ENCODE assay signal across 18 cellular contexts in genomic region chr16:70301121-70301520, GRCh38. TPM values are rescaled to one million over a fixed set of nuclear protein-coding genes. Genes with fewer than 3 reads are reported as not detected.
DNase-seq lines count a peak whose midpoint lies in the region; ATAC-seq and TF ChIP-seq lines count a peak whose summit lies in the region.
"Had no signal": no experiment of that assay in that cellular context is flagged by ENCODE, and none has a peak within 500 bp of the region (broad histone marks: within the 10 kb centered on the region; RNA-seq: fewer than 3 reads in every experiment).

No MANE protein-coding gene starts in this region.

- no peak for ATAC-seq in natural killer cell treated with Interleukin-12 subunit alpha and Interleukin-12 subunit beta and Interleukin-15 and Interleukin-18, amount 100 ng/mL, for 72 hours
- ATAC-seq in lower lobe of right lung (no peak), GM21390 (IDR thresholded peaks at IDR 0.05; ENCODE audit: unreplicated experiment) (no peak)

- H3K36me3 ChIP-seq in Caco-2 (ENCODE audit: control insufficient read depth, insufficient read depth, low read length) (peaks cover 1% of the 10 kb centered on the region), lower lobe of right lung (no peaks in the 10 kb centered on the region)

- H3K4me3 ChIP-seq in Caco-2 (ENCODE audit: low read depth, low read length) (no peak overlapping the region), lower lobe of right lung (no peak overlapping the region)
- H3K4me3 ChIP-seq: esophagus squamous epithelium, left ventricle myocardium inferior had no signal

- intact Hi-C loops in Caco-2 (cut with micrococcal nuclease; ENCODE audit: unreplicated experiment), result no loop called here
- intact Hi-C loops in activated T-helper 2 cell treated with anti-CD3 and anti-CD28 coated beads, Interferon-gamma antibody, Interleukin-2, Interleukin-4, amounts not matched to agents 10 μg/mL and 5 μg/mL and 100 μg/mL, durations not matched to agents 14 hours and 24 hours and 36 hours (cut with micrococcal nuclease), result no loop called here
- intact Hi-C loops in lower lobe of right lung (cut with DNase I), result no loop called here

- POLR2A ChIA-PET in Caco-2 (lab: Charles Lee), result interaction anchor here (0.6 kb wide), 1 partner anchor 198 kb away, joined by 3 read pairs; no protein-coding TSS in a partner anchor

- H3K9me3 Mint-ChIP-seq in T-helper 1 cell treated with Interleukin-12 subunit alpha and Interleukin-12 subunit beta and Interleukin-4 antibody, amounts not matched to agents 30 μg/mL and 1 μg/mL, for 36 hours, result peaks cover 11% of the 10 kb centered on the region
- H3K9me3 Mint-ChIP-seq in Caco-2 (ENCODE audit: unreplicated experiment), result peaks cover 23% of the 10 kb centered on the region
- peaks cover 11% of the 10 kb centered on the region for H3K9me3 Mint-ChIP-seq in activated T-helper 2 cell treated with anti-CD3 and anti-CD28 coated beads, Interferon-gamma antibody, Interleukin-2, Interleukin-4, amounts not matched to agents 10 μg/mL and 5 μg/mL and 100 μg/mL, durations not matched to agents 14 hours and 24 hours and 36 hours
- H3K9me3 Mint-ChIP-seq in natural killer cell treated with Interleukin-12 subunit alpha and Interleukin-12 subunit beta and Interleukin-15 and Interleukin-18, amount 100 ng/mL, for 72 hours, result peaks cover 3% of the 10 kb centered on the region

- H3K4me1 ChIP-seq in Caco-2 (peaks cover 7% of the 10 kb centered on the region; the same call in 1 of the 2 replicates), lower lobe of right lung (peaks cover 14% of the 10 kb centered on the region)
- H3K4me1 ChIP-seq: BE2C had no signal

- H3K27ac ChIP-seq in lower lobe of right lung, result no peak overlapping the region
- H3K27ac ChIP-seq: 22Rv1, esophagus squamous epithelium, left ventricle myocardium inferior, WERI-Rb-1 had no signal

- H3K4me1 Mint-ChIP-seq in T-helper 1 cell treated with Interleukin-12 subunit alpha and Interleukin-12 subunit beta and Interleukin-4 antibody, amounts not matched to agents 30 μg/mL and 1 μg/mL, for 36 hours (ENCODE audit: low read depth), result peaks cover 39% of the 10 kb centered on the region
- peaks cover 30% of the 10 kb centered on the region for H3K4me1 Mint-ChIP-seq in Caco-2 (ENCODE audit: low read depth, unreplicated experiment)
- H3K4me1 Mint-ChIP-seq in activated T-helper 2 cell treated with anti-CD3 and anti-CD28 coated beads, Interferon-gamma antibody, Interleukin-2, Interleukin-4, amounts not matched to agents 10 μg/mL and 5 μg/mL and 100 μg/mL, durations not matched to agents 14 hours and 24 hours and 36 hours (ENCODE audit: low read depth), result peaks cover 33% of the 10 kb centered on the region
- peaks cover 26 to 44% of the 10 kb centered on the region in 2 donors for H3K4me1 Mint-ChIP-seq in natural killer cell treated with Interleukin-12 subunit alpha and Interleukin-12 subunit beta and Interleukin-15 and Interleukin-18, amount 100 ng/mL, for 72 hours (ENCODE audit: low read depth in 2 of 2)

- CTCF ChIA-PET in Caco-2 (lab: Charles Lee), result interaction anchor here (0.7 kb wide), 1 partner anchor 212 kb away, joined by 3 read pairs; no protein-coding TSS in a partner anchor

- H3K27me3 ChIP-seq in Caco-2 (replicated peaks; ENCODE audit: control insufficient read depth, insufficient read depth, low read length) (no peaks in the 10 kb centered on the region), lower lobe of right lung (ENCODE audit: low read depth) (no peaks in the 10 kb centered on the region)
- H3K27me3 ChIP-seq: BE2C, esophagus squamous epithelium had no signal

- BruUV-seq in Caco-2 (replicated peaks; lab: Mats Ljungman, UMichigan), result no TSS peak

- DNase-seq in T-helper 1 cell (no peak), Caco-2 (no peak), lower lobe of right lung (no peak), DMS153 (lab: John Stamatoyannopoulos, UW) (no peak)
- no peak for DNase-seq in activated T-helper 2 cell treated with anti-CD3 and anti-CD28 coated beads, Interferon-gamma antibody, Interleukin-2, Interleukin-4, amounts not matched to agents 10 μg/mL and 5 μg/mL and 100 μg/mL, durations not matched to agents 14 hours and 24 hours and 36 hours (ENCODE audit: low spot score)
- DNase-seq in natural killer cell treated with Interleukin-12 subunit alpha and Interleukin-12 subunit beta and Interleukin-15 and Interleukin-18, amount 100 ng/mL, for 72 hours (ENCODE audit: low spot score), result no peak
- DNase-seq: BE2C; esophagus squamous epithelium; Kasumi-1; left ventricle myocardium inferior; NCI-H1105; NCI-H510A treated with DMSO at 0.1 percent for 48 hours; small intestine; stimulated activated CD4-positive, alpha-beta T cell treated with anti-CD3 and anti-CD28 coated beads, Interleukin-4, amount 100 ng/mL, for 4 hours; WERI-Rb-1 had no signal

- H3K9me3 ChIP-seq in Caco-2 (peaks cover 8% of the 10 kb centered on the region), lower lobe of right lung (peaks cover 10% of the 10 kb centered on the region)
- H3K9me3 ChIP-seq: BE2C had no signal

- no peaks in the 10 kb centered on the region for H3K27me3 Mint-ChIP-seq in T-helper 1 cell treated with Interleukin-12 subunit alpha and Interleukin-12 subunit beta and Interleukin-4 antibody, amounts not matched to agents 30 μg/mL and 1 μg/mL, for 36 hours (ENCODE audit: low read depth)
- no peaks in the 10 kb centered on the region for H3K27me3 Mint-ChIP-seq in Caco-2 (ENCODE audit: insufficient read depth, unreplicated experiment)
- H3K27me3 Mint-ChIP-seq in activated T-helper 2 cell treated with anti-CD3 and anti-CD28 coated beads, Interferon-gamma antibody, Interleukin-2, Interleukin-4, amounts not matched to agents 10 μg/mL and 5 μg/mL and 100 μg/mL, durations not matched to agents 14 hours and 24 hours and 36 hours (ENCODE audit: low read depth), result no peaks in the 10 kb centered on the region
- H3K27me3 Mint-ChIP-seq in natural killer cell treated with Interleukin-12 subunit alpha and Interleukin-12 subunit beta and Interleukin-15 and Interleukin-18, amount 100 ng/mL, for 72 hours, result no peaks in the 10 kb centered on the region

- H3K4me3 Mint-ChIP-seq in T-helper 1 cell treated with Interleukin-12 subunit alpha and Interleukin-12 subunit beta and Interleukin-4 antibody, amounts not matched to agents 30 μg/mL and 1 μg/mL, for 36 hours, result peak overlapping the region; percentile 96
- H3K4me3 Mint-ChIP-seq in Caco-2 (ENCODE audit: unreplicated experiment), result peak overlapping the region; percentile 97
- peak overlapping the region; percentile 87 for H3K4me3 Mint-ChIP-seq in activated T-helper 2 cell treated with anti-CD3 and anti-CD28 coated beads, Interferon-gamma antibody, Interleukin-2, Interleukin-4, amounts not matched to agents 10 μg/mL and 5 μg/mL and 100 μg/mL, durations not matched to agents 14 hours and 24 hours and 36 hours (ENCODE audit: low read depth)
- H3K4me3 Mint-ChIP-seq in natural killer cell treated with Interleukin-12 subunit alpha and Interleukin-12 subunit beta and Interleukin-15 and Interleukin-18, amount 100 ng/mL, for 72 hours, result peak overlapping the region; percentile 87

- H3K27ac Mint-ChIP-seq in T-helper 1 cell treated with Interleukin-12 subunit alpha and Interleukin-12 subunit beta and Interleukin-4 antibody, amounts not matched to agents 30 μg/mL and 1 μg/mL, for 36 hours, result no peak overlapping the region
- H3K27ac Mint-ChIP-seq in Caco-2 (ENCODE audit: unreplicated experiment), result peak overlapping the region; percentile 99
- no peak overlapping the region for H3K27ac Mint-ChIP-seq in activated T-helper 2 cell treated with anti-CD3 and anti-CD28 coated beads, Interferon-gamma antibody, Interleukin-2, Interleukin-4, amounts not matched to agents 10 μg/mL and 5 μg/mL and 100 μg/mL, durations not matched to agents 14 hours and 24 hours and 36 hours
- peak overlapping the region; percentile 91 to 99 for H3K27ac Mint-ChIP-seq in natural killer cell treated with Interleukin-12 subunit alpha and Interleukin-12 subunit beta and Interleukin-15 and Interleukin-18, amount 100 ng/mL, for 72 hours

- H3K36me3 Mint-ChIP-seq in T-helper 1 cell treated with Interleukin-12 subunit alpha and Interleukin-12 subunit beta and Interleukin-4 antibody, amounts not matched to agents 30 μg/mL and 1 μg/mL, for 36 hours (ENCODE audit: low read depth), result peaks cover 37% of the 10 kb centered on the region
- H3K36me3 Mint-ChIP-seq in Caco-2 (ENCODE audit: insufficient read depth, unreplicated experiment), result peaks cover 55% of the 10 kb centered on the region
- peaks cover 36% of the 10 kb centered on the region for H3K36me3 Mint-ChIP-seq in activated T-helper 2 cell treated with anti-CD3 and anti-CD28 coated beads, Interferon-gamma antibody, Interleukin-2, Interleukin-4, amounts not matched to agents 10 μg/mL and 5 μg/mL and 100 μg/mL, durations not matched to agents 14 hours and 24 hours and 36 hours (ENCODE audit: low read depth)
- H3K36me3 Mint-ChIP-seq in natural killer cell treated with Interleukin-12 subunit alpha and Interleukin-12 subunit beta and Interleukin-15 and Interleukin-18, amount 100 ng/mL, for 72 hours, result peaks cover 25% of the 10 kb centered on the region

- TF ChIP-seq CTCF in Caco-2 (IDR thresholded peaks at IDR 0.05; ENCODE audit: insufficient read depth in 1 of 2, low read depth in 1 of 2, low read length in 1 of 2, severe bottlenecking in 1 of 2, unreplicated experiment in 1 of 2) (no peak), lower lobe of right lung (IDR thresholded peaks at IDR 0.05) (no peak)

RNA-seq across cellular contexts. Expression of gene DDX19B, which starts 2.1 kb away (rescaled TPM):
- total RNA-seq in Caco-2 (2022), result 72.4 and 74.5 TPM in 2 replicates
- 31.0 and 33.3 TPM in 2 replicates for total RNA-seq in activated T-helper 2 cell treated with anti-CD3 and anti-CD28 coated beads, Interferon-gamma antibody, Interleukin-2, Interleukin-4, amounts not matched to agents 10 μg/mL and 5 μg/mL and 100 μg/mL, durations not matched to agents 14 hours and 24 hours and 36 hours
- 10 to 100 TPM; 34.6 to 42.3 TPM for total RNA-seq in natural killer cell treated with Interleukin-12 subunit alpha and Interleukin-12 subunit beta and Interleukin-15 and Interleukin-18, amount 100 ng/mL, for 72 hours
- total RNA-seq in lower lobe of right lung, result 28.3 TPM

RNA-seq across cellular contexts. Expression of gene AARS1, which starts 11.8 kb away (rescaled TPM):
- total RNA-seq in Caco-2 (2022) (366 and 449 TPM in 2 replicates), lower lobe of right lung (101 TPM)
- 103 and 106 TPM in 2 replicates for total RNA-seq in activated T-helper 2 cell treated with anti-CD3 and anti-CD28 coated beads, Interferon-gamma antibody, Interleukin-2, Interleukin-4, amounts not matched to agents 10 μg/mL and 5 μg/mL and 100 μg/mL, durations not matched to agents 14 hours and 24 hours and 36 hours
- total RNA-seq in natural killer cell treated with Interleukin-12 subunit alpha and Interleukin-12 subunit beta and Interleukin-15 and Interleukin-18, amount 100 ng/mL, for 72 hours, result 100 to 1,000 TPM; 109 to 130 TPM

RNA-seq across cellular contexts. Expression of gene DDX19A, which starts 45.6 kb away (rescaled TPM):
- 62.0 and 72.5 TPM in 2 replicates for total RNA-seq in Caco-2 (2022)
- 55.8 and 58.5 TPM in 2 replicates for total RNA-seq in activated T-helper 2 cell treated with anti-CD3 and anti-CD28 coated beads, Interferon-gamma antibody, Interleukin-2, Interleukin-4, amounts not matched to agents 10 μg/mL and 5 μg/mL and 100 μg/mL, durations not matched to agents 14 hours and 24 hours and 36 hours
- total RNA-seq in natural killer cell treated with Interleukin-12 subunit alpha and Interleukin-12 subunit beta and Interleukin-15 and Interleukin-18, amount 100 ng/mL, for 72 hours, result 10 to 100 TPM; 41.5 to 64.0 TPM
- total RNA-seq in lower lobe of right lung, result 24.5 TPM

RNA-seq across cellular contexts. Expression of gene EXOSC6, which starts 49.4 kb away (rescaled TPM):
- total RNA-seq in Caco-2 (2022) (33.6 and 34.6 TPM in 2 replicates), lower lobe of right lung (21.4 TPM)
- total RNA-seq in activated T-helper 2 cell treated with anti-CD3 and anti-CD28 coated beads, Interferon-gamma antibody, Interleukin-2, Interleukin-4, amounts not matched to agents 10 μg/mL and 5 μg/mL and 100 μg/mL, durations not matched to agents 14 hours and 24 hours and 36 hours, result 32.0 and 32.6 TPM in 2 replicates
- total RNA-seq in natural killer cell treated with Interleukin-12 subunit alpha and Interleukin-12 subunit beta and Interleukin-15 and Interleukin-18, amount 100 ng/mL, for 72 hours, result 10 to 100 TPM; 29.0 to 57.0 TPM

Comparison
In these comparisons a context has a peak if more than half of its experiments do, and no peak if none do; other contexts are left out.
1. H3K27ac Mint-ChIP-seq: peak in Caco-2 (single experiment) and natural killer cell treated with Interleukin-12 subunit alpha and Interleukin-12 subunit beta and Interleukin-15 and Interleukin-18, amount 100 ng/mL, for 72 hours (2 of 2); none in T-helper 1 cell treated with Interleukin-12 subunit alpha and Interleukin-12 subunit beta and Interleukin-4 antibody, amounts not matched to agents 30 μg/mL and 1 μg/mL, for 36 hours (single experiment) and activated T-helper 2 cell treated with anti-CD3 and anti-CD28 coated beads, Interferon-gamma antibody, Interleukin-2, Interleukin-4, amounts not matched to agents 10 μg/mL and 5 μg/mL and 100 μg/mL, durations not matched to agents 14 hours and 24 hours and 36 hours (single experiment).
2. Peak in every context shown above with its lines, with median percentiles within 50 percentile points of each other: H3K4me3 Mint-ChIP-seq.